In genomic region chr16:88835383-88835782, GRCh38 we compare ENCODE assay signal across 17 cellular contexts. TPM values are rescaled to one million over a fixed set of nuclear protein-coding genes. Genes with fewer than 3 reads are reported as not detected.
DNase-seq lines count a peak whose midpoint lies in the region; ATAC-seq and TF ChIP-seq lines count a peak whose summit lies in the region.
"Had no signal": no experiment of that assay in that cellular context is flagged by ENCODE, and none has a peak within 500 bp of the region (broad histone marks: within the 10 kb centered on the region; RNA-seq: fewer than 3 reads in every experiment).

No MANE protein-coding gene starts in this region.

- H3K27me3 ChIP-seq in BLaER1 treated with 17β-estradiol and CSF1 and Interleukin-3, amounts not matched to agents 10 nM and 100 nM, result peaks cover 10 to 20% (median 15%) of the 10 kb centered on the region in 11 experiments; a peak in 20 of 22 replicates

- H4K20me1 ChIP-seq in BLaER1 treated with 17β-estradiol and CSF1 and Interleukin-3, amounts not matched to agents 10 nM and 100 nM, result peaks cover 0 to 63% (median 27%) of the 10 kb centered on the region in 11 experiments; a peak in 15 of 22 replicates

- ATAC-seq in mucosa of descending colon (peak; percentile 46), GM21515 (IDR thresholded peaks at IDR 0.05; ENCODE audit: unreplicated experiment) (no peak)

- no peak for TF ChIP-seq CTCF in mucosa of descending colon (IDR thresholded peaks at IDR 0.05)
- TF ChIP-seq CTCF in lower leg skin (IDR thresholded peaks at IDR 0.05), result no peak

- no peak for TF ChIP-seq POLR2A in lower leg skin (IDR thresholded peaks at IDR 0.05)

- no peak overlapping the region for H3K4me3 ChIP-seq in BLaER1 treated with 17β-estradiol and CSF1 and Interleukin-3, amounts not matched to agents 10 nM and 100 nM
- H3K4me3 ChIP-seq in mucosa of descending colon, result no peak overlapping the region
- no peak overlapping the region for H3K4me3 ChIP-seq in lower leg skin (ENCODE audit: low read depth, poor library complexity, severe bottlenecking)

- peak; percentile 56 for DNase-seq in astrocyte of the hippocampus (ENCODE audit: low read depth, low spot score)
- DNase-seq in mucosa of descending colon, result no peak
- DNase-seq in stromal cell of bone marrow (ENCODE audit: low read depth), result peak; percentile 64
- no peak for DNase-seq in medulla oblongata (ENCODE audit: extremely low spot score)
- DNase-seq in lower leg skin (ENCODE audit: low spot score in 2 of 2), result no peak
- DNase-seq in dedifferentiated amniotic fluid mesenchymal stem cell (ENCODE audit: extremely low spot score), result no peak
- DNase-seq: CD4-positive, CD25-positive, alpha-beta regulatory T cell; HCEC 1CT; Karpas-422; NCI-H1105 treated with DMSO at 0.1 percent for 48 hours; NCI-H187 treated with DMSO at 0.1 percent for 48 hours; NCI-H2171; NCI-H446 treated with DMSO at 0.1 percent for 48 hours; NCI-H82; SHP77 had no signal

- intact Hi-C loops in mucosa of descending colon (cut with DNase I, micrococcal nuclease), result no loop called here
- intact Hi-C loops in lower leg skin (cut with DNase I; ENCODE audit: low total_unique reads), result no loop called here

- no peaks in the 10 kb centered on the region for H3K9me3 ChIP-seq in BLaER1 treated with 17β-estradiol and CSF1 and Interleukin-3, amounts not matched to agents 10 nM and 100 nM (replicated peaks in 1 of 11)
- no peaks in the 10 kb centered on the region for H3K9me3 ChIP-seq in mucosa of descending colon

- H3K4me2 ChIP-seq in BLaER1 treated with 17β-estradiol and CSF1 and Interleukin-3, amounts not matched to agents 10 nM and 100 nM, result peak overlapping the region in 8 of 11 experiments; percentile 21 to 92 (median 54); a peak in 13 of 22 replicates

- H3K4me1 ChIP-seq in BLaER1 treated with 17β-estradiol and CSF1 and Interleukin-3, amounts not matched to agents 10 nM and 100 nM, result peaks cover 34 to 80% (median 70%) of the 10 kb centered on the region in 10 experiments
- no peaks in the 10 kb centered on the region for H3K4me1 ChIP-seq in mucosa of descending colon (ENCODE audit: low read depth)

- H3K9ac ChIP-seq in BLaER1 treated with 17β-estradiol and CSF1 and Interleukin-3, amounts not matched to agents 10 nM and 100 nM, result no peak overlapping the region

- peaks cover 8 to 57% (median 28%) of the 10 kb centered on the region in 11 experiments; a peak in 19 of 22 replicates for H3K36me3 ChIP-seq in BLaER1 treated with 17β-estradiol and CSF1 and Interleukin-3, amounts not matched to agents 10 nM and 100 nM
- H3K36me3 ChIP-seq in mucosa of descending colon (ENCODE audit: low read depth), result no peaks in the 10 kb centered on the region

- 75 to 79% methylated on average over 11 of the region's 11 CpGs for WGBS in lower leg skin, 2 donors

- no peak overlapping the region for H3K27ac ChIP-seq in BLaER1 treated with 17β-estradiol and CSF1 and Interleukin-3, amounts not matched to agents 10 nM and 100 nM

RNA-seq across cellular contexts. Expression of gene GALNS, which starts 21.4 kb away (rescaled TPM):
- 10 to 100 TPM; 37.4 to 65.3 (median 44.0) TPM for total RNA-seq in mucosa of descending colon
- 10 to 100 TPM; 17.3 to 45.6 (median 37.3) TPM for total RNA-seq in lower leg skin

RNA-seq across cellular contexts. Expression of gene TRAPPC2L, which starts 21.5 kb away (rescaled TPM):
- total RNA-seq in mucosa of descending colon (10 to 100 TPM; 30.6 to 57.9 (median 40.7) TPM), lower leg skin (10 to 100 TPM; 29.9 to 43.0 (median 38.6) TPM)

RNA-seq across cellular contexts. Expression of gene APRT, which starts 23.7 kb away (rescaled TPM):
- 100 to 1,000 TPM in 2 of 3 donors, 10 to 100 TPM in 1; 76.5 to 185 (median 113) TPM for total RNA-seq in mucosa of descending colon
- 100 to 1,000 TPM; 276 to 310 (median 291) TPM for total RNA-seq in lower leg skin

RNA-seq across cellular contexts. Expression of gene PABPN1L, which starts 31.1 kb away (rescaled TPM):
- total RNA-seq in mucosa of descending colon, result not detected
- not detected for total RNA-seq in lower leg skin
- total RNA-seq: CD4-positive, CD25-positive, alpha-beta regulatory T cell had no signal

RNA-seq across cellular contexts. Expression of gene CDT1, which starts 31.8 kb away (rescaled TPM):
- total RNA-seq in mucosa of descending colon (10 to 100 TPM in 1 of 3 donors, 1 to 10 TPM in 2; 2.9 to 20.9 (median 7.6) TPM), lower leg skin (10 to 100 TPM in 2 of 4 donors, 1 to 10 TPM in 2; 2.9 to 14.7 (median 7.9) TPM)

Comparison
In these comparisons a context has a peak if more than half of its experiments do, and no peak if none do; other contexts are left out.
1. DNase-seq: peak in astrocyte of the hippocampus (single experiment) and stromal cell of bone marrow (single experiment); none in mucosa of descending colon (0 of 3), medulla oblongata (single experiment), lower leg skin (0 of 2) and dedifferentiated amniotic fluid mesenchymal stem cell (single experiment).